ENCODE assay signal across 8 cellular contexts in genomic region chr1:40532062-40532389, GRCh38. TPM values are rescaled to one million over a fixed set of nuclear protein-coding genes. Genes with fewer than 3 reads are reported as not detected.
DNase-seq lines count a peak whose midpoint lies in the region; ATAC-seq and TF ChIP-seq lines count a peak whose summit lies in the region.

No MANE protein-coding gene starts in this region.

- H3K4me1 ChIP-seq in PC-3 (ENCODE audit: insufficient read depth, low read length) (peaks cover 12% of the 10 kb centered on the region; the same call in 1 of the 2 replicates), esophagus squamous epithelium (peaks cover 5 to 19% (median 6%) of the 10 kb centered on the region in 3 donors), psoas muscle (peaks cover 19% of the 10 kb centered on the region)

- H3K27me3 ChIP-seq in PC-3 (ENCODE audit: low read length) (no peaks in the 10 kb centered on the region), esophagus squamous epithelium (no peaks in the 10 kb centered on the region), psoas muscle (ENCODE audit: insufficient read depth in 3 of 3, low read length in 2 of 3) (no peaks in the 10 kb centered on the region)

- peak overlapping the region; percentile 68 for H3K9ac ChIP-seq in PC-3 (ENCODE audit: low read length)

- POLR2A ChIA-PET in PC-3 (lab: Charles Lee; ENCODE audit: unreplicated experiment) = no interaction called here

- no peaks in the 10 kb centered on the region; the same call in 1 of the 2 replicates for H3K36me3 ChIP-seq in PC-3 (ENCODE audit: low read depth, low read length)
- no peaks in the 10 kb centered on the region for H3K36me3 ChIP-seq in esophagus squamous epithelium
- H3K36me3 ChIP-seq in psoas muscle (ENCODE audit: insufficient read depth in 1 of 2, low read depth in 1 of 2) = peaks cover 0 to 12% of the 10 kb centered on the region in 2 donors

- intact Hi-C loops in PC-3 (cut with micrococcal nuclease) = loop anchor here (5.0 kb wide), 1 partner anchor 135 kb away; the partner anchor contains the start of gene RIMS3
- intact Hi-C loops in esophagus squamous epithelium (cut with DNase I) = no loop called here
- intact Hi-C loops in psoas muscle (cut with DNase I) = no loop called here

- peak overlapping the region; percentile 58 for H3K4me3 ChIP-seq in GM12875 (ENCODE audit: low read depth, low read length)
- H3K4me3 ChIP-seq in PC-3 (ENCODE audit: low read length) = peak overlapping the region; percentile 69
- peak overlapping the region; percentile 41 to 80 (median 66) for H3K4me3 ChIP-seq in esophagus squamous epithelium
- H3K4me3 ChIP-seq in psoas muscle = peak overlapping the region; percentile 71

- H3F3A ChIP-seq in PC-3 (ENCODE audit: low read length, unreplicated experiment) = no peaks in the 10 kb centered on the region

- H3K27ac ChIP-seq in PC-3 (ENCODE audit: low read length) (no peak overlapping the region), esophagus squamous epithelium (peak overlapping the region; percentile 64 to 89 (median 86)), psoas muscle (peak overlapping the region; percentile 96)

- peak overlapping the region; percentile 87 for H3K4me2 ChIP-seq in PC-3 (ENCODE audit: low read length)

- WGBS in esophagus squamous epithelium, 2 donors = 7% methylated on average over 3 of the region's 3 CpGs; no CpG with 5 or more reads in 1 of the 2 donors
- 0% methylated on average over 3 of the region's 3 CpGs for WGBS in psoas muscle, 3 donors

- peak overlapping the region; percentile 95 for H2AFZ ChIP-seq in PC-3 (ENCODE audit: low read length)

- BruUV-seq in PC-3 (replicated peaks; lab: Mats Ljungman, UMichigan) = no TSS peak

- TF ChIP-seq POLR2A in esophagus squamous epithelium (IDR thresholded peaks at IDR 0.05) = no peak

- ATAC-seq in PC-3 = no peak
- ATAC-seq in psoas muscle = no peak
- no peak for ATAC-seq in HG02759 (IDR thresholded peaks at IDR 0.05; ENCODE audit: unreplicated experiment)
- ATAC-seq in HG03520 (IDR thresholded peaks at IDR 0.05; ENCODE audit: unreplicated experiment) = no peak

- no peak for TF ChIP-seq CTCF in GM12875 (IDR thresholded peaks at IDR 0.05; ENCODE audit: borderline replicate concordance, insufficient read depth, low read depth, low read length)
- no peak for TF ChIP-seq CTCF in PC-3 (conservative IDR thresholded peaks at IDR 0.05; ENCODE audit: low read depth, low read length)
- TF ChIP-seq CTCF in esophagus squamous epithelium (IDR thresholded peaks at IDR 0.05) = no peak
- no peak for TF ChIP-seq CTCF in psoas muscle (IDR thresholded peaks at IDR 0.05)

- CTCF ChIA-PET in PC-3 (lab: Charles Lee) = no interaction called here

- peaks cover 11% of the 10 kb centered on the region; the same call in 1 of the 2 replicates for H3K79me2 ChIP-seq in PC-3 (ENCODE audit: low read length)

- DNase-seq in PC-3 (no peak), esophagus squamous epithelium (lab: John Stamatoyannopoulos, UW) (no peak), psoas muscle (no peak), NCI-H524 treated with DMSO at 0.1 percent for 48 hours (lab: John Stamatoyannopoulos, UW) (no peak), COLO668 (lab: John Stamatoyannopoulos, UW; ENCODE audit: unreplicated experiment) (no peak)

- no peaks in the 10 kb centered on the region for H3K9me3 ChIP-seq in PC-3 (ENCODE audit: low read length)
- no peaks in the 10 kb centered on the region for H3K9me3 ChIP-seq in esophagus squamous epithelium
- H3K9me3 ChIP-seq in psoas muscle = no peaks in the 10 kb centered on the region

- no peaks in the 10 kb centered on the region for H3K9me2 ChIP-seq in PC-3 (replicated peaks; ENCODE audit: low read length)

- no peaks in the 10 kb centered on the region for H4K20me1 ChIP-seq in PC-3 (ENCODE audit: low read length)

RNA-seq across cellular contexts. Expression of gene ZNF684, which starts 0.6 kb away (rescaled TPM):
- total RNA-seq in PC-3 (2014; rRNA removed) (2.1 and 6.0 TPM in 2 replicates), esophagus squamous epithelium (1 to 10 TPM in 3 of 4 donors, under 1 TPM in 1; 0.27 to 3.1 (median 1.6) TPM), psoas muscle (1 to 10 TPM; 1.0 to 2.8 (median 1.4) TPM)
- 1 to 10 TPM; 2.1 to 3.2 (median 2.6) TPM for polyA plus RNA-seq in psoas muscle

RNA-seq across cellular contexts. Expression of gene EXO5, which starts 23.5 kb away (rescaled TPM):
- total RNA-seq in PC-3 (2014; rRNA removed) (6.3 and 7.4 TPM in 2 replicates), esophagus squamous epithelium (1 to 10 TPM; 4.9 to 7.1 (median 5.7) TPM), psoas muscle (1 to 10 TPM; 2.2 to 3.2 (median 2.8) TPM)
- polyA plus RNA-seq in psoas muscle = 1 to 10 TPM; 3.2 to 8.5 (median 4.4) TPM

RNA-seq across cellular contexts. Expression of gene ZFP69, which starts 54.9 kb away (rescaled TPM):
- total RNA-seq in PC-3 (2014; rRNA removed) (0.15 TPM in 1 of 2 replicates, not detected in the other), esophagus squamous epithelium (1 to 10 TPM; 2.6 to 3.7 (median 3.6) TPM), psoas muscle (under 1 TPM; 0.18 to 0.54 (median 0.46) TPM)
- under 1 TPM; 0.16 to 0.51 (median 0.25) TPM for polyA plus RNA-seq in psoas muscle
